In the genomic region with DNA sequence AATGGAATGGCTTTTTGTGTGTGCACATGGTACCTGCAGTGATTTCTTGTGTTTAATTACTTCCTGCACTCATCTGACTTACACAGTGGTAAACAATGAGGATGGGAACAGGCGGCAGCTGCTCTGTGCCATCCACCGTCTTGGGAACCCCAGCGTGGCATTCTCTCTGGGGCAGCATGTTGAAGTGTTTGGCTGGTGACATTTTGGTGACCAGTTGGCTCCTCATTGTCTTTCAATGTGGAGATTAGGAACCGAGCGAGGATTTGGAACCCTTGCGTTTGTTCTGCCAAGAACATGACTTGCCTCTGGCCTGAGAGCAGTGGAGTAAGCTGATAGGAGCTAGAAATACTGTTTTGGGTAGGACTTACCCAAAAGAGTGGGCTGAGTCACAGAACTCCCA, we compare ENCODE assay signal across 23 cellular contexts.
DNase-seq lines count a peak whose midpoint lies in the region; ATAC-seq and TF ChIP-seq lines count a peak whose summit lies in the region.
"Had no signal": no experiment of that assay in that cellular context is flagged by ENCODE, and none has a peak within 500 bp of the region (broad histone marks: within the 10 kb centered on the region; RNA-seq: fewer than 3 reads in every experiment).

No MANE protein-coding gene starts in this region.

- no peaks in the 10 kb centered on the region for H3K36me3 ChIP-seq in left ventricle myocardium inferior
- no peaks in the 10 kb centered on the region for H3K36me3 ChIP-seq in right atrium auricular region
- H3K36me3 ChIP-seq in MM.1S (replicated peaks; ENCODE audit: insufficient read depth, low read length), result no peaks in the 10 kb centered on the region
- no peaks in the 10 kb centered on the region for H3K36me3 ChIP-seq in ovary
- H3K36me3 ChIP-seq: MG63, SJCRH30 had no signal

- H2AFZ ChIP-seq in MM.1S (ENCODE audit: low read length), result no peak overlapping the region

- peaks cover 89% of the 10 kb centered on the region for H3K4me1 ChIP-seq in left ventricle myocardium inferior
- peaks cover 0 to 54% of the 10 kb centered on the region in 2 donors for H3K4me1 ChIP-seq in right atrium auricular region
- H3K4me1 ChIP-seq in MM.1S (ENCODE audit: low read length), result no peaks in the 10 kb centered on the region
- H3K4me1 ChIP-seq in ovary (ENCODE audit: insufficient read depth), result peaks cover 20% of the 10 kb centered on the region
- H3K4me1 ChIP-seq: SJCRH30 had no signal

- ATAC-seq in Right ventricle myocardium inferior, result no peak
- ATAC-seq: CD8-positive, alpha-beta T cell; GM12878 had no signal

- TF ChIP-seq EP300 in ovary (IDR thresholded peaks at IDR 0.05), result no peak

- H3K4me2 ChIP-seq in MM.1S (ENCODE audit: low read depth, low read length), result no peak overlapping the region

- H3K9ac ChIP-seq in MM.1S (ENCODE audit: low read length), result no peak overlapping the region

- TF ChIP-seq CTCF in left ventricle myocardium inferior (IDR thresholded peaks at IDR 0.05; ENCODE audit: borderline replicate concordance) (no peak), right atrium auricular region (IDR thresholded peaks at IDR 0.05) (no peak), MM.1S (IDR thresholded peaks at IDR 0.05; ENCODE audit: low read length) (no peak), ovary (IDR thresholded peaks at IDR 0.05) (no peak)

- H3K27me3 ChIP-seq in left ventricle myocardium inferior (ENCODE audit: low read depth), result no peaks in the 10 kb centered on the region
- H3K27me3 ChIP-seq in right atrium auricular region, result no peaks in the 10 kb centered on the region
- no peaks in the 10 kb centered on the region for H3K27me3 ChIP-seq in MM.1S (replicated peaks; ENCODE audit: insufficient read depth, low read length)
- no peaks in the 10 kb centered on the region for H3K27me3 ChIP-seq in ovary
- H3K27me3 ChIP-seq: MG63, SJCRH30 had no signal

- 90 to 95% (median 93%) methylated on average over 6 of the region's 6 CpGs for WGBS in ovary, 3 donors

- H3K27ac ChIP-seq in left ventricle myocardium inferior (replicated peaks) (peak overlapping the region; percentile 57), right atrium auricular region (peak overlapping the region; percentile 18 to 22), MM.1S (ENCODE audit: low read length) (no peak overlapping the region), ovary (no peak overlapping the region)
- H3K27ac ChIP-seq: 22Rv1, SJCRH30 had no signal

- no peak for TF ChIP-seq POLR2A in ovary (IDR thresholded peaks at IDR 0.05)

- intact Hi-C loops in left ventricle myocardium inferior (cut with micrococcal nuclease) (no loop called here), Right ventricle myocardium inferior (cut with DNase I) (no loop called here), ovary (cut with DNase I) (loop anchor here in 1 of 4 donors (10.0 kb wide), 1 partner anchor 62 kb away; no protein-coding TSS in a partner anchor)

- no peaks in the 10 kb centered on the region for H3F3A ChIP-seq in MM.1S (ENCODE audit: insufficient read depth, low read length)

- H3K9me3 ChIP-seq in left ventricle myocardium inferior (replicated peaks) (no peaks in the 10 kb centered on the region), right atrium auricular region (no peaks in the 10 kb centered on the region), MM.1S (replicated peaks; ENCODE audit: insufficient read depth, low read length) (no peaks in the 10 kb centered on the region), ovary (no peaks in the 10 kb centered on the region)
- H3K9me3 ChIP-seq: MG63, SJCRH30 had no signal

- no peaks in the 10 kb centered on the region; the same call in 1 of the 2 replicates for H4K20me1 ChIP-seq in MM.1S (ENCODE audit: insufficient read depth, low read length)

- no peak overlapping the region for H3K4me3 ChIP-seq in left ventricle myocardium inferior
- no peak overlapping the region for H3K4me3 ChIP-seq in right atrium auricular region
- no peak overlapping the region for H3K4me3 ChIP-seq in MM.1S (ENCODE audit: low read length)
- H3K4me3 ChIP-seq in ovary, result no peak overlapping the region
- H3K4me3 ChIP-seq: GM12878, MG63, SJCRH30 had no signal

- H3K9me2 ChIP-seq in MM.1S (replicated peaks; ENCODE audit: insufficient read depth, low read length), result no peaks in the 10 kb centered on the region

- DNase-seq in NCI-H1417 (lab: John Stamatoyannopoulos, UW) (peak in 2 of 3 experiments; percentile 32 to 64), NCI-H1417 treated with DMSO at 0.1 percent for 48 hours (lab: John Stamatoyannopoulos, UW) (no peak), left ventricle myocardium inferior (no peak), Right ventricle myocardium inferior (ENCODE audit: missing footprints) (no peak), right atrium auricular region (ENCODE audit: low spot score) (no peak), MM.1S (no peak), ovary (no peak)
- DNase-seq in activated T-cell treated with anti-CD3 and anti-CD28 coated beads, Interleukin-2, amount 50 U/mL, for 48 hours, result no peak
- DNase-seq: CD8-positive, alpha-beta T cell; DND-41; GDM1; HCEC 1CT; IMR-90; Karpas-422; MG63; NCI-H1092 treated with DMSO at 0.1 percent for 48 hours; NCI-H187 treated with DMSO at 0.1 percent for 48 hours; NCI-H510A treated with DMSO at 0.1 percent for 48 hours; OCI-M1; SJCRH30; SW 1271 had no signal

- peaks cover 89% of the 10 kb centered on the region for H3K79me2 ChIP-seq in MM.1S (ENCODE audit: low read length)

Comparison
In these comparisons a context has a peak if more than half of its experiments do, and no peak if none do; other contexts are left out.
1. DNase-seq: peak in NCI-H1417 (2 of 3); none in NCI-H1417 treated with DMSO at 0.1 percent for 48 hours (single experiment), left ventricle myocardium inferior (single experiment), Right ventricle myocardium inferior (single experiment), right atrium auricular region (single experiment), activated T-cell treated with anti-CD3 and anti-CD28 coated beads, Interleukin-2, amount 50 U/mL, for 48 hours (0 of 2), MM.1S (single experiment) and ovary (0 of 5).
2. H3K27ac ChIP-seq: peak in left ventricle myocardium inferior (single experiment) and right atrium auricular region (2 of 2); none in MM.1S (single experiment) and ovary (0 of 2).